ENCODE assay signal across 1 cellular context in the genomic region with DNA sequence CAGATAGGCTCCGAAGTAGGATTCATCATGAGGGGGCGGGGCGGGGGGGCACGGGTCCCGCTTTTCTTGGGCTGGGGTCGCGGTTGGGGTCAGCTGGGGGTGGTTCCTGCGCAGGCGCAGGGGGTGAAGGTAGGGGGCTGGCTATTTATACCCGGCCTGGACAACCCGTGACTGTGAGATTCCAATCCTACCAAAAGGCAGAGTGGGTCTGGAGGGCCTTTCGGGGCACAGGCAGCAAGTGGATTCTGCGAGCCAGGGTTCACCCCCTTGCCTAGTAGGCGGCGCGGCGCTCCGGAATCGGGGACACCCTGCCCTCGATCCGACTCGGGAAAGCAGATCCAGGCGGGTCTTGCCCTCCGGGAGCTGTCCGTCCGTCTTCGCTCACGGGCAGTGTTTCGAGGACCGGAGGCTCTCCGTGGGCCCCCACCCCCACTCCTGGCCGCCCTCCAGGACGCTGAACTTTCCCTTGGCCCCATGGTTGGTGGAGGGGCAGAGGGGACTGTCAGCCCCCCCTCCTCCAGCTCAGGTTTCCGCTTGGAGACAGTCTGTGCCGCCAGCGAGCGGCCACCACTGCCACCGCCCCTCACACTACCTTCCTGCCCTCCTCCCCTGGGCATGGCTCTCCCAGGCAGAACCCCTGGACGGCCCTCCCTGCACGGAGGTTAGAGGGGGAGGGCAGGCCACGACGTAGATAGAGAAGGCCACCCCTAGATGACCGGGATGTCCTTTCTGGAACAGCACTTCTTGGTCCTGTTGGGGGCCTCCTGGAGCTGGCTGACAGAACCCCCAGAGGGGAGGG.
A peak's percentile ranks its signal among the peaks of the same experiment; 100 is the strongest.
TF ChIP-seq lines count a peak whose summit lies in the region.

No MANE protein-coding gene starts in this region.

TF ChIP-seq in HepG2, 621 proteins besides CTCF, POLR2A, EP300 and RAD21 (continued from another document and continues in another):
- no peak for TF ChIP-seq LCORL (IDR thresholded peaks at IDR 0.05)
- TF ChIP-seq LCORL (CRISPR knock-in tag; IDR thresholded peaks at IDR 0.05) = no peak
- no peak for TF ChIP-seq ZNF180 (CRISPR knock-in tag; IDR thresholded peaks at IDR 0.05; ENCODE audit: borderline replicate concordance, low read depth)
- TF ChIP-seq SKIL (CRISPR knock-in tag; IDR thresholded peaks at IDR 0.05; ENCODE audit: borderline replicate concordance) = 0 out of 2 replicates have a peak, but pooled peaks have one; percentile 22
- TF ChIP-seq, protein P1, sequence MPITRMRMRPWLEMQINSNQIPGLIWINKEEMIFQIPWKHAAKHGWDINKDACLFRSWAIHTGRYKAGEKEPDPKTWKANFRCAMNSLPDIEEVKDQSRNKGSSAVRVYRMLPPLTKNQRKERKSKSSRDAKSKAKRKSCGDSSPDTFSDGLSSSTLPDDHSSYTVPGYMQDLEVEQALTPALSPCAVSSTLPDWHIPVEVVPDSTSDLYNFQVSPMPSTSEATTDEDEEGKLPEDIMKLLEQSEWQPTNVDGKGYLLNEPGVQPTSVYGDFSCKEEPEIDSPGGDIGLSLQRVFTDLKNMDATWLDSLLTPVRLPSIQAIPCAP (CRISPR knock-in tag; IDR thresholded peaks at IDR 0.05; ENCODE audit: low read depth) = no peak
- 0 out of 2 replicates have a peak, but pooled peaks have one; percentile 20 for TF ChIP-seq ZNF614 (CRISPR knock-in tag; IDR thresholded peaks at IDR 0.05; ENCODE audit: borderline replicate concordance)
- TF ChIP-seq ZNF546 (CRISPR knock-in tag; conservative IDR thresholded peaks at IDR 0.05) = no peak
- TF ChIP-seq BCL6 (CRISPR knock-in tag; IDR thresholded peaks at IDR 0.05) = peak; percentile 29; the same call in 1 of the 2 replicates
- no peak for TF ChIP-seq PHF21A (CRISPR knock-in tag; IDR thresholded peaks at IDR 0.05)
- TF ChIP-seq ZNF281 (CRISPR knock-in tag; IDR thresholded peaks at IDR 0.05; ENCODE audit: borderline replicate concordance) = peak; percentile 88
- no peak for TF ChIP-seq NR1H2 (CRISPR knock-in tag; IDR thresholded peaks at IDR 0.05; ENCODE audit: borderline replicate concordance, low read depth)
- no peak for TF ChIP-seq IKZF4 (CRISPR knock-in tag; IDR thresholded peaks at IDR 0.05; ENCODE audit: borderline replicate concordance, low read depth, not compliant biosample characterization)
- TF ChIP-seq, protein P2, sequence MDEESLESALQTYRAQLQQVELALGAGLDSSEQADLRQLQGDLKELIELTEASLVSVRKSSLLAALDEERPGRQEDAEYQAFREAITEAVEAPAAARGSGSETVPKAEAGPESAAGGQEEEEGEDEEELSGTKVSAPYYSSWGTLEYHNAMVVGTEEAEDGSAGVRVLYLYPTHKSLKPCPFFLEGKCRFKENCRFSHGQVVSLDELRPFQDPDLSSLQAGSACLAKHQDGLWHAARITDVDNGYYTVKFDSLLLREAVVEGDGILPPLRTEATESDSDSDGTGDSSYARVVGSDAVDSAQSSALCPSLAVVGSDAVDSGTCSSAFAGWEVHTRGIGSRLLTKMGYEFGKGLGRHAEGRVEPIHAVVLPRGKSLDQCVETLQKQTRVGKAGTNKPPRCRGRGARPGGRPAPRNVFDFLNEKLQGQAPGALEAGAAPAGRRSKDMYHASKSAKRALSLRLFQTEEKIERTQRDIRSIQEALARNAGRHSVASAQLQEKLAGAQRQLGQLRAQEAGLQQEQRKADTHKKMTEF (CRISPR knock-in tag; IDR thresholded peaks at IDR 0.05) = peak; percentile 29; the same call in 1 of the 2 replicates
- no peak for TF ChIP-seq KAT7 (CRISPR knock-in tag; IDR thresholded peaks at IDR 0.05; ENCODE audit: borderline replicate concordance)
- TF ChIP-seq TFDP1 (CRISPR knock-in tag; IDR thresholded peaks at IDR 0.05; ENCODE audit: borderline replicate concordance) = peak; percentile 36; the same call in 1 of the 2 replicates
- no peak for TF ChIP-seq ZC3H4 (CRISPR knock-in tag; IDR thresholded peaks at IDR 0.05; ENCODE audit: borderline replicate concordance)
- TF ChIP-seq ZNF644 (CRISPR knock-in tag; IDR thresholded peaks at IDR 0.05; ENCODE audit: low read depth) = no peak
- no peak for TF ChIP-seq TBL1XR1 (IDR thresholded peaks at IDR 0.05; ENCODE audit: borderline replicate concordance, low read length, partially characterized antibody)
- TF ChIP-seq, protein P3, sequence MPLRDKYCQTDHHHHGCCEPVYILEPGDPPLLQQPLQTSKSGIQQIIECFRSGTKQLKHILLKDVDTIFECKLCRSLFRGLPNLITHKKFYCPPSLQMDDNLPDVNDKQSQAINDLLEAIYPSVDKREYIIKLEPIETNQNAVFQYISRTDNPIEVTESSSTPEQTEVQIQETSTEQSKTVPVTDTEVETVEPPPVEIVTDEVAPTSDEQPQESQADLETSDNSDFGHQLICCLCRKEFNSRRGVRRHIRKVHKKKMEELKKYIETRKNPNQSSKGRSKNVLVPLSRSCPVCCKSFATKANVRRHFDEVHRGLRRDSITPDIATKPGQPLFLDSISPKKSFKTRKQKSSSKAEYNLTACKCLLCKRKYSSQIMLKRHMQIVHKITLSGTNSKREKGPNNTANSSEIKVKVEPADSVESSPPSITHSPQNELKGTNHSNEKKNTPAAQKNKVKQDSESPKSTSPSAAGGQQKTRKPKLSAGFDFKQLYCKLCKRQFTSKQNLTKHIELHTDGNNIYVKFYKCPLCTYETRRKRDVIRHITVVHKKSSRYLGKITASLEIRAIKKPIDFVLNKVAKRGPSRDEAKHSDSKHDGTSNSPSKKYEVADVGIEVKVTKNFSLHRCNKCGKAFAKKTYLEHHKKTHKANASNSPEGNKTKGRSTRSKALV (CRISPR knock-in tag; IDR thresholded peaks at IDR 0.05) = no peak
- TF ChIP-seq CENPT (CRISPR knock-in tag; IDR thresholded peaks at IDR 0.05; ENCODE audit: low read depth) = no peak
- no peak for TF ChIP-seq MATR3 (CRISPR knock-in tag; IDR thresholded peaks at IDR 0.05)
- no peak for TF ChIP-seq RBAK (CRISPR knock-in tag; IDR thresholded peaks at IDR 0.05)
- TF ChIP-seq ZFP36L1 (CRISPR knock-in tag; IDR thresholded peaks at IDR 0.05) = no peak
- no peak for TF ChIP-seq ZNF782 (CRISPR knock-in tag; IDR thresholded peaks at IDR 0.05; ENCODE audit: borderline replicate concordance)
- peak; percentile 17; the same call in 1 of the 2 replicates for TF ChIP-seq ZSCAN21 (CRISPR knock-in tag; IDR thresholded peaks at IDR 0.05; ENCODE audit: borderline replicate concordance)
- no peak for TF ChIP-seq ZNF652 (CRISPR knock-in tag; IDR thresholded peaks at IDR 0.05; ENCODE audit: borderline replicate concordance, low read depth)
- TF ChIP-seq TOPORS (CRISPR knock-in tag; IDR thresholded peaks at IDR 0.05) = no peak
- TF ChIP-seq, protein P4, sequence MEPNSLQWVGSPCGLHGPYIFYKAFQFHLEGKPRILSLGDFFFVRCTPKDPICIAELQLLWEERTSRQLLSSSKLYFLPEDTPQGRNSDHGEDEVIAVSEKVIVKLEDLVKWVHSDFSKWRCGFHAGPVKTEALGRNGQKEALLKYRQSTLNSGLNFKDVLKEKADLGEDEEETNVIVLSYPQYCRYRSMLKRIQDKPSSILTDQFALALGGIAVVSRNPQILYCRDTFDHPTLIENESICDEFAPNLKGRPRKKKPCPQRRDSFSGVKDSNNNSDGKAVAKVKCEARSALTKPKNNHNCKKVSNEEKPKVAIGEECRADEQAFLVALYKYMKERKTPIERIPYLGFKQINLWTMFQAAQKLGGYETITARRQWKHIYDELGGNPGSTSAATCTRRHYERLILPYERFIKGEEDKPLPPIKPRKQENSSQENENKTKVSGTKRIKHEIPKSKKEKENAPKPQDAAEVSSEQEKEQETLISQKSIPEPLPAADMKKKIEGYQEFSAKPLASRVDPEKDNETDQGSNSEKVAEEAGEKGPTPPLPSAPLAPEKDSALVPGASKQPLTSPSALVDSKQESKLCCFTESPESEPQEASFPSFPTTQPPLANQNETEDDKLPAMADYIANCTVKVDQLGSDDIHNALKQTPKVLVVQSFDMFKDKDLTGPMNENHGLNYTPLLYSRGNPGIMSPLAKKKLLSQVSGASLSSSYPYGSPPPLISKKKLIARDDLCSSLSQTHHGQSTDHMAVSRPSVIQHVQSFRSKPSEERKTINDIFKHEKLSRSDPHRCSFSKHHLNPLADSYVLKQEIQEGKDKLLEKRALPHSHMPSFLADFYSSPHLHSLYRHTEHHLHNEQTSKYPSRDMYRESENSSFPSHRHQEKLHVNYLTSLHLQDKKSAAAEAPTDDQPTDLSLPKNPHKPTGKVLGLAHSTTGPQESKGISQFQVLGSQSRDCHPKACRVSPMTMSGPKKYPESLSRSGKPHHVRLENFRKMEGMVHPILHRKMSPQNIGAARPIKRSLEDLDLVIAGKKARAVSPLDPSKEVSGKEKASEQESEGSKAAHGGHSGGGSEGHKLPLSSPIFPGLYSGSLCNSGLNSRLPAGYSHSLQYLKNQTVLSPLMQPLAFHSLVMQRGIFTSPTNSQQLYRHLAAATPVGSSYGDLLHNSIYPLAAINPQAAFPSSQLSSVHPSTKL (CRISPR knock-in tag; IDR thresholded peaks at IDR 0.05) = 0 out of 2 replicates have a peak, but pooled peaks have one; percentile 28
- TF ChIP-seq ELK4 (CRISPR knock-in tag; IDR thresholded peaks at IDR 0.05; ENCODE audit: borderline replicate concordance) = no peak
- TF ChIP-seq ZNF777 (CRISPR knock-in tag; IDR thresholded peaks at IDR 0.05) = peak; percentile 84
- TF ChIP-seq NR2C2 (CRISPR knock-in tag; IDR thresholded peaks at IDR 0.05; ENCODE audit: borderline replicate concordance) = no peak
- no peak for TF ChIP-seq TMF1 (CRISPR knock-in tag; IDR thresholded peaks at IDR 0.05; ENCODE audit: low read depth)
- no peak for TF ChIP-seq SNAI1 (CRISPR knock-in tag; IDR thresholded peaks at IDR 0.05; ENCODE audit: borderline replicate concordance)
- no peak for TF ChIP-seq SMAD1 (CRISPR knock-in tag; IDR thresholded peaks at IDR 0.05; ENCODE audit: borderline replicate concordance, low read depth)
- no peak for TF ChIP-seq KAT8 (CRISPR knock-in tag; IDR thresholded peaks at IDR 0.05)
- TF ChIP-seq SP4 (CRISPR knock-in tag; IDR thresholded peaks at IDR 0.05) = no peak
